Comparison of ENCODE assay signal across 25 cellular contexts in genomic region chr17:19322861-19323260, GRCh38.
"Had no signal": no experiment of that assay in that cellular context is flagged by ENCODE, and none has a peak within 500 bp of the region (broad histone marks: within the 10 kb centered on the region; RNA-seq: fewer than 3 reads in every experiment).

No MANE protein-coding gene starts in this region.

- H2AFZ ChIP-seq: neural progenitor cell had no signal

- FAIRE-seq: frontal cortex, islet of Langerhans, small intestine had no signal

- H3K36me3 Mint-ChIP-seq: stimulated activated effector memory CD8-positive, alpha-beta T cell treated with anti-CD3 and anti-CD28 coated beads, Interleukin-12 subunit alpha, Interleukin-12 subunit beta, amount 100 ng/mL, for 72 hours had no signal

- ATAC-seq: left lobe of liver; lower lobe of right lung; natural killer cell treated with Interleukin-12 subunit alpha and Interleukin-12 subunit beta and Interleukin-15 and Interleukin-18, amount 100 ng/mL, for 72 hours; stimulated activated effector memory CD8-positive, alpha-beta T cell treated with anti-CD3 and anti-CD28 coated beads, Interleukin-12 subunit alpha, Interleukin-12 subunit beta, amount 100 ng/mL, for 72 hours; stimulated activated naive CD8-positive, alpha-beta T cell treated with anti-CD3 and anti-CD28 coated beads, Interleukin-15, Interleukin-2, amounts not matched to agents 100 U/mL and 50 U/mL, for 24 hours; upper lobe of right lung had no signal

- H3K9me3 Mint-ChIP-seq: natural killer cell treated with Interleukin-12 subunit alpha and Interleukin-12 subunit beta and Interleukin-15 and Interleukin-18, amount 100 ng/mL, for 72 hours had no signal

- H3K4me1 Mint-ChIP-seq: memory B cell; stimulated activated effector memory CD8-positive, alpha-beta T cell treated with anti-CD3 and anti-CD28 coated beads, Interleukin-12 subunit alpha, Interleukin-12 subunit beta, amount 100 ng/mL, for 72 hours had no signal

- H3K4me3 Mint-ChIP-seq: memory B cell; natural killer cell treated with Interleukin-12 subunit alpha and Interleukin-12 subunit beta and Interleukin-15 and Interleukin-18, amount 100 ng/mL, for 72 hours; neural progenitor cell; stimulated activated effector memory CD8-positive, alpha-beta T cell treated with anti-CD3 and anti-CD28 coated beads, Interleukin-12 subunit alpha, Interleukin-12 subunit beta, amount 100 ng/mL, for 72 hours had no signal

- DNase-seq: colonic mucosa; dermis blood vessel endothelial cell; effector CD4-positive, alpha-beta T cell; heart left ventricle; hippocampal formation; kidney glomerular epithelial cell; lower lobe of right lung; midbrain; nucleus accumbens; small intestine; stimulated activated CD4-positive, alpha-beta T cell treated with anti-CD3 and anti-CD28 coated beads, Interleukin-4, amount 100 ng/mL, for 1 hour; stimulated activated CD8-positive, alpha-beta memory T cell treated with anti-CD3 and anti-CD28 coated beads, Interleukin-4, amount 100 ng/mL, for 48 hours; stimulated activated naive CD8-positive, alpha-beta T cell treated with anti-CD3 and anti-CD28 coated beads, Interleukin-15, Interleukin-2, amounts not matched to agents 100 U/mL and 50 U/mL, for 24 hours had no signal

- H3K27me3 ChIP-seq: colonic mucosa, neural progenitor cell, ovary, tibial artery, upper lobe of right lung, vagina had no signal

- H3K27ac ChIP-seq: colonic mucosa, lower lobe of right lung, neural progenitor cell, ovary, tibial artery, upper lobe of right lung, vagina had no signal

- H3K4me3 ChIP-seq: colonic mucosa, heart left ventricle, lower lobe of right lung, neural progenitor cell, ovary, tibial artery, upper lobe of right lung, vagina had no signal

- H3K4me2 ChIP-seq: neural progenitor cell had no signal

- H3K9me3 ChIP-seq: colonic mucosa, ovary, tibial artery, upper lobe of right lung, vagina had no signal

- H3K4me1 ChIP-seq: colonic mucosa, lower lobe of right lung, neural progenitor cell, tibial artery, upper lobe of right lung had no signal

- H3K9ac ChIP-seq: neural progenitor cell had no signal

- H3K27me3 Mint-ChIP-seq: memory B cell, progenitor cell of endocrine pancreas had no signal

- H3K36me3 ChIP-seq: colonic mucosa, ovary had no signal

- H3K27ac Mint-ChIP-seq: memory B cell; natural killer cell treated with Interleukin-12 subunit alpha and Interleukin-12 subunit beta and Interleukin-15 and Interleukin-18, amount 100 ng/mL, for 72 hours; neural progenitor cell; progenitor cell of endocrine pancreas; stimulated activated effector memory CD8-positive, alpha-beta T cell treated with anti-CD3 and anti-CD28 coated beads, Interleukin-12 subunit alpha, Interleukin-12 subunit beta, amount 100 ng/mL, for 72 hours had no signal
